Comparison of ENCODE assay signal across 14 cellular contexts in genomic region chr1:245609354-245609753, GRCh38.
A peak's percentile ranks its signal among the peaks of the same experiment; 100 is the strongest.
DNase-seq lines count a peak whose midpoint lies in the region; ATAC-seq and TF ChIP-seq lines count a peak whose summit lies in the region.
"Had no signal": no experiment of that assay in that cellular context is flagged by ENCODE, and none has a peak within 500 bp of the region (broad histone marks: within the 10 kb centered on the region; RNA-seq: fewer than 3 reads in every experiment).

No MANE protein-coding gene starts in this region.

- no CpG with 5 or more reads among the region's 20 CpGs for WGBS in neuronal stem cell (ENCODE audit: extremely low coverage in 2 of 2, insufficient read length in 2 of 2, insufficient replicate concordance in 1 of 2), 2 donors

- no peak overlapping the region for H4K8ac ChIP-seq in neuronal stem cell (ENCODE audit: low read depth, low read length)

- H3K18ac ChIP-seq in neuronal stem cell (ENCODE audit: low read length): peak overlapping the region; percentile 5

- H2BK5ac ChIP-seq in neuronal stem cell (ENCODE audit: low read length): no peak overlapping the region

- H2AFZ ChIP-seq in neuronal stem cell (ENCODE audit: low read length): no peak overlapping the region

- H3K14ac ChIP-seq in neuronal stem cell (ENCODE audit: low read length): no peak overlapping the region

- no peak for ATAC-seq in GM19328 (IDR thresholded peaks at IDR 0.05; ENCODE audit: unreplicated experiment)

- peaks cover 0 to 31% of the 10 kb centered on the region in 2 donors for H3K36me3 ChIP-seq in neuronal stem cell (replicated peaks in 1 of 2; ENCODE audit: control insufficient read depth in 2 of 2, insufficient read depth in 2 of 2, low read length in 2 of 2)
- H3K36me3 ChIP-seq: BLaER1 treated with 17β-estradiol and CSF1 and Interleukin-3, amounts not matched to agents 10 nM and 100 nM had no signal

- no peak overlapping the region for H3K23ac ChIP-seq in neuronal stem cell (ENCODE audit: low read depth, low read length, poor library complexity)

- H2BK15ac ChIP-seq in neuronal stem cell (ENCODE audit: low read length): no peak overlapping the region

- H3K27ac ChIP-seq in VCaP (peak overlapping the region; percentile 54), neuronal stem cell (replicated peaks; ENCODE audit: low read length) (no peak overlapping the region)
- H3K27ac ChIP-seq: BLaER1 treated with 17β-estradiol and CSF1 and Interleukin-3, amounts not matched to agents 10 nM and 100 nM had no signal

- H3K4me1 ChIP-seq in neuronal stem cell (ENCODE audit: control insufficient read depth in 2 of 2, insufficient read depth in 1 of 2, low read depth in 1 of 2, low read length in 2 of 2): peaks cover 0 to 5% of the 10 kb centered on the region in 2 donors

- no peak overlapping the region for H2BK120ac ChIP-seq in neuronal stem cell (ENCODE audit: low read depth, low read length)

- H4K91ac ChIP-seq in neuronal stem cell (ENCODE audit: low read depth, low read length, poor library complexity): no peak overlapping the region

- no peak overlapping the region for H2AK5ac ChIP-seq in neuronal stem cell (ENCODE audit: low read depth, low read length)

- H2BK12ac ChIP-seq in neuronal stem cell (ENCODE audit: low read length): no peak overlapping the region

- DNase-seq in DMS53 (lab: John Stamatoyannopoulos, UW): peak; percentile 27
- DNase-seq in DMS53 treated with DMSO at 0.1 percent for 48 hours (lab: John Stamatoyannopoulos, UW; ENCODE audit: unreplicated experiment): no peak
- DNase-seq in neuronal stem cell (ENCODE audit: low spot score): no peak
- no peak for DNase-seq in NCI-H82 (lab: John Stamatoyannopoulos, UW)
- no peak for DNase-seq in cerebellar cortex (ENCODE audit: low spot score)
- DNase-seq: 8988T, GF-D8, HCEC 1CT, NCI-H1694 treated with DMSO at 0.1 percent for 48 hours, RPMI8226 had no signal

- H3K9ac ChIP-seq in neuronal stem cell (ENCODE audit: low read depth, low read length, poor library complexity): no peak overlapping the region
- H3K9ac ChIP-seq: BLaER1 treated with 17β-estradiol and CSF1 and Interleukin-3, amounts not matched to agents 10 nM and 100 nM had no signal

- no peak overlapping the region for H3K4me2 ChIP-seq in neuronal stem cell (ENCODE audit: insufficient read depth, low read length, poor library complexity, severe bottlenecking)
- H3K4me2 ChIP-seq: BLaER1 treated with 17β-estradiol and CSF1 and Interleukin-3, amounts not matched to agents 10 nM and 100 nM had no signal

- no peaks in the 10 kb centered on the region for H3K27me3 ChIP-seq in neuronal stem cell (ENCODE audit: control insufficient read depth in 3 of 3, insufficient read depth in 3 of 3, low read depth in 1 of 3, low read length in 3 of 3)
- H3K27me3 ChIP-seq: BLaER1 treated with 17β-estradiol and CSF1 and Interleukin-3, amounts not matched to agents 10 nM and 100 nM had no signal

- no peak overlapping the region for H3K4ac ChIP-seq in neuronal stem cell (ENCODE audit: low read length)

- H3K9me3 ChIP-seq in neuronal stem cell (replicated peaks in 1 of 2; ENCODE audit: control insufficient read depth in 2 of 2, insufficient read depth in 1 of 2, low read depth in 1 of 2, low read length in 2 of 2): peaks cover 0 to 5% of the 10 kb centered on the region in 2 donors
- H3K9me3 ChIP-seq: BLaER1 treated with 17β-estradiol and CSF1 and Interleukin-3, amounts not matched to agents 10 nM and 100 nM had no signal

- H3K79me1 ChIP-seq in neuronal stem cell (ENCODE audit: low read depth, low read length): no peaks in the 10 kb centered on the region

- no peak overlapping the region for H3K4me3 ChIP-seq in neuronal stem cell (ENCODE audit: low read length in 2 of 2)
- H3K4me3 ChIP-seq: BLaER1 treated with 17β-estradiol and CSF1 and Interleukin-3, amounts not matched to agents 10 nM and 100 nM had no signal

- TF ChIP-seq CTCF in LNCAP (IDR thresholded peaks at IDR 0.05): 0 out of 2 replicates have a peak, but pooled peaks have one; percentile 8
- no peak for TF ChIP-seq CTCF in VCaP (conservative IDR thresholded peaks at IDR 0.05)
